Comparison of ENCODE assay signal across 8 cellular contexts in the genomic region with DNA sequence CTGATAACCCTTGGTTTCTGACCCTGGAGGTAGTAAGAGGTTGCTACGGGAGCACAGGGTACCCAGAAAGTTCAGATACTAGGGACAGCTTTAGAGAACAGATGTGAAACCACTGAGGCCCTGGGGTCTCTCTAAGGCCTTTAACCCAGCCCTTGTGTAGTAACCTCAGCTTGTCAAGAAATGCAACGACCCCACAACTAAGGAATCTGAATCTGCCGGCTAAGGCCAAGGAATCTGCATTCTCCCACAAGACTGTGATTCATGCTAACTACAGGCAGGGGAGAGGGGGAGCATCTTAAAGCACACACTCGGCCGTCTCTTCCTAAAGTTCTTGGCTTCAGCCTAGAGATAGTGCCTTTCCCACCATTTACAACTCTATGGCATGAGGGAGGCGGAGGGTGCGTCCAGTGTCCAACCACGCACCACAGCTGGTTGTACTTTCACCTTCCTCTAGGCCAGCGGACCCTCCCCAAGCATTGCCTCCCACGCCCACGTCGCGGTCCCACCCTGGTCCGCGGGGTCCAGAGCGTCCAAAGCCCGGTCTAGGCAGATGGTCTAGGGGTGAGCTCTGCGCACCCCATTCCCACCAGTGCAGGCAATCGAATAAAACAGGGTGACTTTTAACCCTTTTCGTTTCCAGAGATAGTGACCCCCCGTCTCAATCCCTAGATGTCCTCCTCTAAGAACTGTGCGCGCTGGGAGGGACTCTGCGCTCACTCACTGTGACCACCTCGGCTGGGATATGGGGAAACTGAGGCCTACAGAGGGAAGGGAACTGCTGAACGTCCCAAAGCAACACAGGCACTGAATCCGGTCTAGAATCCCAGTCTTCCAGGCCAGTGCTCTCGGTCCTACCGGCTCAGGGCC. TPM values are rescaled to one million over a fixed set of nuclear protein-coding genes. Genes with fewer than 3 reads are reported as not detected.
DNase-seq lines count a peak whose midpoint lies in the region; ATAC-seq and TF ChIP-seq lines count a peak whose summit lies in the region.

No MANE protein-coding gene starts in this region.

- H3K4me1 Mint-ChIP-seq in activated T-cell treated with anti-CD3 and anti-CD28 coated beads, Interleukin-2, amount 50 U/mL, for 4 hours (ENCODE audit: low read depth): peaks cover 16% of the 10 kb centered on the region

- peaks cover 7% of the 10 kb centered on the region for H3K4me1 ChIP-seq in upper lobe of right lung

- no peaks in the 10 kb centered on the region for H3K9me3 Mint-ChIP-seq in activated T-cell treated with anti-CD3 and anti-CD28 coated beads, Interleukin-2, amount 50 U/mL, for 4 hours

- H3K36me3 ChIP-seq in upper lobe of right lung: no peaks in the 10 kb centered on the region

- peak overlapping the region; percentile 99 for H3K4me3 ChIP-seq in coronary artery
- peak overlapping the region; percentile 68 for H3K4me3 ChIP-seq in upper lobe of right lung

- DNase-seq in activated T-cell treated with anti-CD3 and anti-CD28 coated beads, Interleukin-2, amount 50 U/mL, for 4 hours: no peak
- DNase-seq in activated T-cell treated with anti-CD3 and anti-CD28 coated beads for 4 hours (no peak), coronary artery (ENCODE audit: low spot score) (peak; percentile 70), mesenteric fat pad (ENCODE audit: low spot score) (peak; percentile 88), upper lobe of right lung (no peak), NCI-H510A treated with DMSO at 0.1 percent for 48 hours (lab: John Stamatoyannopoulos, UW) (no peak)

- H3K27me3 ChIP-seq in upper lobe of right lung: no peaks in the 10 kb centered on the region

- no peak for TF ChIP-seq CTCF in coronary artery (IDR thresholded peaks at IDR 0.05)
- no peak for TF ChIP-seq CTCF in upper lobe of right lung (IDR thresholded peaks at IDR 0.05)

- intact Hi-C loops in upper lobe of right lung (cut with DNase I): no loop called here

- H3K27ac ChIP-seq in coronary artery (peak overlapping the region; percentile 59 to 94), upper lobe of right lung (peak overlapping the region; percentile 74)

- no peaks in the 10 kb centered on the region for H3K9me3 ChIP-seq in upper lobe of right lung

- no peak for ATAC-seq in activated T-cell treated with anti-CD3 and anti-CD28 coated beads, Interleukin-2, amount 50 U/mL, for 4 hours
- ATAC-seq in upper lobe of right lung (no peak), HG03097 (IDR thresholded peaks at IDR 0.05; ENCODE audit: low FRiP score, unreplicated experiment) (no peak), GM21717 (IDR thresholded peaks at IDR 0.05; ENCODE audit: unreplicated experiment) (no peak)

- H3K4me3 Mint-ChIP-seq in activated T-cell treated with anti-CD3 and anti-CD28 coated beads, Interleukin-2, amount 50 U/mL, for 4 hours: peak overlapping the region; percentile 69

- H3K36me3 Mint-ChIP-seq in activated T-cell treated with anti-CD3 and anti-CD28 coated beads, Interleukin-2, amount 50 U/mL, for 4 hours (ENCODE audit: insufficient read depth): no peaks in the 10 kb centered on the region

- H3K27me3 Mint-ChIP-seq in activated T-cell treated with anti-CD3 and anti-CD28 coated beads, Interleukin-2, amount 50 U/mL, for 4 hours (ENCODE audit: low read depth): peaks cover 24% of the 10 kb centered on the region

RNA-seq across cellular contexts. Expression of a gene that starts 0.7 kb away (rescaled TPM):
- total RNA-seq in activated T-cell treated with anti-CD3 and anti-CD28 coated beads, Interleukin-2, amount 50 U/mL, for 4 hours: 1 to 10 TPM; 1.8 to 2.6 (median 2.2) TPM
- total RNA-seq in mesenteric fat pad (12.9 TPM), upper lobe of right lung (37.1 TPM)

RNA-seq across cellular contexts. Expression of a gene that starts 52.1 kb away (rescaled TPM):
- total RNA-seq in activated T-cell treated with anti-CD3 and anti-CD28 coated beads, Interleukin-2, amount 50 U/mL, for 4 hours: 10 to 100 TPM; 12.5 to 17.3 (median 14.4) TPM
- total RNA-seq in mesenteric fat pad (21.9 TPM), upper lobe of right lung (24.1 TPM)

Comparison
In these comparisons a context has a peak if more than half of its experiments do, and no peak if none do; other contexts are left out.
1. DNase-seq: peak in coronary artery (single experiment) and mesenteric fat pad (single experiment); none in activated T-cell treated with anti-CD3 and anti-CD28 coated beads, Interleukin-2, amount 50 U/mL, for 4 hours (single experiment), activated T-cell treated with anti-CD3 and anti-CD28 coated beads for 4 hours (single experiment), upper lobe of right lung (single experiment) and NCI-H510A treated with DMSO at 0.1 percent for 48 hours (single experiment).